Comparison of ENCODE assay signal across 9 cellular contexts in genomic region chr1:115275216-115275615, GRCh38.
A peak's percentile ranks its signal among the peaks of the same experiment; 100 is the strongest.
DNase-seq lines count a peak whose midpoint lies in the region; ATAC-seq, FAIRE-seq and TF ChIP-seq lines count a peak whose summit lies in the region.
"Had no signal": no experiment of that assay in that cellular context is flagged by ENCODE, and none has a peak within 500 bp of the region (broad histone marks: within the 10 kb centered on the region; RNA-seq: fewer than 3 reads in every experiment).

No MANE protein-coding gene starts in this region.

- ATAC-seq in GM19023 (IDR thresholded peaks at IDR 0.05; ENCODE audit: unreplicated experiment) (no peak), HG02840 (IDR thresholded peaks at IDR 0.05; ENCODE audit: low FRiP score, unreplicated experiment) (no peak), GM18519 (IDR thresholded peaks at IDR 0.05; ENCODE audit: low FRiP score, unreplicated experiment) (no peak), HG03571 (IDR thresholded peaks at IDR 0.05; ENCODE audit: unreplicated experiment) (no peak)

- H3K27ac ChIP-seq in C4-2B: no peak overlapping the region

- TF ChIP-seq CTCF in C4-2B (conservative IDR thresholded peaks at IDR 0.05): peak; percentile 87

- DNase-seq in GM19239 (ENCODE audit: insufficient read length, low spot score): peak; percentile 13
- DNase-seq in RKO (ENCODE audit: low spot score): peak; percentile 17
- DNase-seq in germinal center (ENCODE audit: low spot score): peak; percentile 10
- DNase-seq: activated naive CD4-positive, alpha-beta T cell had no signal

- FAIRE-seq in GM19239 (lab: Jason Lieb, UNC): no peak
